ENCODE assay signal across 8 cellular contexts in the genomic region with DNA sequence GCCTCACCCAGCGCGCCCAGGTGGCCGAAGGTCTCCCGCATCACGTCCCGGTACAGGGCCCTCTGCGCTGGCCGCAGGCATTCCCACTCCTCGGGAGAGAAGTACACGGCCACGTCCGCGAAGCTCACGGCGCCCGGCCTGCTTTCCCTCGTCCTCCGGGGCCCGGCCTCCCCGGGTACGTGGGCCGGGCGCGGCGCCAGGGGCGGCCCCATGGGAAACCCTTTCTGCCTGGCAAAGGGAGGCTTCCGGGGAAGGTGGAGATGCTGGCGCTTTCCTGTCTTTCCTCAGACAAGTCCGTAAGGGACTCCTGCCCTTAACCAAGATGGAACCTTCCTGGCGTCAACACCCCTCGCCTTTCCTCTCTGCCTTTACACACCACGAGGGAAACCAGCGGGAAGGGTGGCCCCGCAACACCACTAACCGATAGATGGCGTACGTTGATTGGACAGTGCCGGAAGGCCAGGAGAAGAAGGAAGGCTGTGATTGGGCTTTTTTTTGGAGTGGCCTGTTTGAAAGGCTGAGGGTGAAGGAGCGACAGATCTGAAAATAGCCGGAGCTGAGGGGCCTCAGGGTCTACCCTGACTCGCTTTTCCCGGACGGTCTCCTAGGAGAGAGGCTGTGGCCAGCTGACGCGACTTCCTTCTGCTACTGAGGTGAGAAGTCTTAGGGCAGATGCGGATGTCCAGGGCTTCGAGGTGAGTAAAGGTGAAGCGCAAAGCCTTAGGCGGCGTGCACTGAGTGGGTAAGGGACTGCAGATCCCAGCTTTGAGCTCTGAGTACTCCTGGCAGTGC. TPM values are rescaled to one million over a fixed set of nuclear protein-coding genes. Genes with fewer than 3 reads are reported as not detected.
DNase-seq lines count a peak whose midpoint lies in the region; ATAC-seq and TF ChIP-seq lines count a peak whose summit lies in the region.

Gene ZNF785, minus strand, starts transcription at position 298 of the 792 bp plus-strand sequence. Its CDS starts 86 bp downstream, at position 212.

- H2BK5ac ChIP-seq in mesendoderm (ENCODE audit: low read length) = peak within 1 kb of the TSS; percentile 90

- peaks cover 5% of the 10 kb centered on the region for H3K79me2 ChIP-seq in mesendoderm (ENCODE audit: control insufficient read depth, insufficient read depth, low read length)

- peak within 1 kb of the TSS; percentile 52 for H2BK120ac ChIP-seq in mesendoderm (ENCODE audit: low read depth, low read length)

- CTCF ChIA-PET in activated CD8-positive, alpha-beta memory T cell treated with anti-CD3 and anti-CD28 coated beads, Interleukin-2, amount 10 ng/mL, durations not matched to agents 7 days and 5 days (lab: Charles Lee) = interaction anchor here (0.7 to 4.2 kb wide), 17 partner anchors 13 to 494 kb away, joined by 3 to 31 read pairs (median 5); partner anchors contain the start of genes DCTPP1, TBX6, ZNF688 and ZNF747

- peak within 1 kb of the TSS; percentile 42 for H4K8ac ChIP-seq in mesendoderm (ENCODE audit: low read depth, low read length)

- peaks cover 44% of the 10 kb centered on the region for H3K4me1 Mint-ChIP-seq in activated CD8-positive, alpha-beta memory T cell treated with anti-CD3 and anti-CD28 coated beads, Interleukin-2, amount 10 ng/mL, durations not matched to agents 7 days and 5 days
- peaks cover 10% of the 10 kb centered on the region for H3K4me1 Mint-ChIP-seq in endodermal cell

- peak within 1 kb of the TSS; percentile 92 for H3K18ac ChIP-seq in mesendoderm (ENCODE audit: low read length)

- peak within 1 kb of the TSS; percentile 92 for H3K27ac Mint-ChIP-seq in activated CD8-positive, alpha-beta memory T cell treated with anti-CD3 and anti-CD28 coated beads, Interleukin-2, amount 10 ng/mL, durations not matched to agents 7 days and 5 days
- H3K27ac Mint-ChIP-seq in endodermal cell = peak within 1 kb of the TSS; percentile 81

- 5 to 15% methylated on average over 23 to 50 of the region's 50 CpGs for WGBS in endodermal cell (ENCODE audit: insufficient coverage in 1 of 2, insufficient read length in 1 of 2), 2 experiments
- no CpG with 5 or more reads among the region's 50 CpGs for WGBS in mesendoderm (ENCODE audit: extremely low coverage, insufficient coverage, low lambda C conversion rate)

- H2BK15ac ChIP-seq in mesendoderm (replicated peaks; ENCODE audit: low read depth) = no peak within 1 kb of the TSS

- H3K4me3 ChIP-seq in endodermal cell (ENCODE audit: low read length) (peak within 1 kb of the TSS; percentile 90), mesendoderm (ENCODE audit: low read length) (peak within 1 kb of the TSS; percentile 89)

- H3K36me3 ChIP-seq in endodermal cell (ENCODE audit: control insufficient read depth, insufficient read depth, low read length) (peaks cover 36% of the 10 kb centered on the region), mesendoderm (ENCODE audit: control insufficient read depth, insufficient read depth, low read length) (peaks cover 2% of the 10 kb centered on the region)

- peak within 1 kb of the TSS; percentile 90 for H3K4me2 ChIP-seq in mesendoderm (ENCODE audit: low read length)

- H3K27me3 Mint-ChIP-seq in activated CD8-positive, alpha-beta memory T cell treated with anti-CD3 and anti-CD28 coated beads, Interleukin-2, amount 10 ng/mL, durations not matched to agents 7 days and 5 days = no peaks in the 10 kb centered on the region
- H3K27me3 Mint-ChIP-seq in endodermal cell (ENCODE audit: insufficient read depth) = no peaks in the 10 kb centered on the region

- H3K4ac ChIP-seq in mesendoderm (ENCODE audit: low read depth, low read length) = peak within 1 kb of the TSS; percentile 99

- peak within 1 kb of the TSS; percentile 98 for H3K56ac ChIP-seq in mesendoderm (ENCODE audit: low read length)

- DNase-seq in CD1c-positive myeloid dendritic cell (ENCODE audit: extremely low spot score) = peak; percentile 98
- DNase-seq in NOMO-1 (lab: John Stamatoyannopoulos, UW; ENCODE audit: unreplicated experiment in 2 of 2) = peak; percentile 94 to 98
- DNase-seq in activated CD8-positive, alpha-beta memory T cell treated with anti-CD3 and anti-CD28 coated beads, Interleukin-2, amount 10 ng/mL, durations not matched to agents 7 days and 5 days = peak; percentile 97
- peak; percentile 99 for DNase-seq in endodermal cell
- peak; percentile 100 for DNase-seq in mesendoderm
- peak; percentile 80 for DNase-seq in stimulated activated CD8-positive, alpha-beta memory T cell treated with anti-CD3 and anti-CD28 coated beads, Interleukin-12 subunit alpha, Interleukin-12 subunit beta, amount 100 ng/mL, for 4 hours (ENCODE audit: low read depth)

- H3K79me1 ChIP-seq in mesendoderm (ENCODE audit: low read length) = peaks cover 2% of the 10 kb centered on the region

- no peak for TF ChIP-seq CTCF in endodermal cell (conservative IDR thresholded peaks at IDR 0.05)

- H4K5ac ChIP-seq in mesendoderm (ENCODE audit: low read length) = peak within 1 kb of the TSS; percentile 91

- H2AK5ac ChIP-seq in mesendoderm (ENCODE audit: low read length) = peak within 1 kb of the TSS; percentile 58

- H3K9ac ChIP-seq in endodermal cell (ENCODE audit: extremely low read depth, low read length, poor library complexity, severe bottlenecking) (peak within 1 kb of the TSS; percentile 70), mesendoderm (ENCODE audit: low read length) (peak within 1 kb of the TSS; percentile 97)

- peaks cover 35% of the 10 kb centered on the region for H3K36me3 Mint-ChIP-seq in activated CD8-positive, alpha-beta memory T cell treated with anti-CD3 and anti-CD28 coated beads, Interleukin-2, amount 10 ng/mL, durations not matched to agents 7 days and 5 days
- H3K36me3 Mint-ChIP-seq in endodermal cell (ENCODE audit: low read depth) = peaks cover 45% of the 10 kb centered on the region

- ATAC-seq in GM19372 (IDR thresholded peaks at IDR 0.05; ENCODE audit: low read depth, unreplicated experiment) (peak; percentile 94), HG03571 (IDR thresholded peaks at IDR 0.05; ENCODE audit: unreplicated experiment) (peak; percentile 84)
- ATAC-seq in activated CD8-positive, alpha-beta memory T cell treated with anti-CD3 and anti-CD28 coated beads, Interleukin-2, amount 10 ng/mL, durations not matched to agents 7 days and 5 days = peak; percentile 98

- no peaks in the 10 kb centered on the region for H3K27me3 ChIP-seq in endodermal cell (ENCODE audit: control insufficient read depth, insufficient read depth, low read length, poor library complexity, severe bottlenecking)
- H3K27me3 ChIP-seq in mesendoderm (ENCODE audit: insufficient read depth, low read length, poor library complexity) = no peaks in the 10 kb centered on the region

- H3K27ac ChIP-seq in endodermal cell (ENCODE audit: low read depth, low read length) (peak within 1 kb of the TSS; percentile 77), mesendoderm (ENCODE audit: low read depth, low read length) (peak within 1 kb of the TSS; percentile 91)

- H3K9me3 Mint-ChIP-seq in activated CD8-positive, alpha-beta memory T cell treated with anti-CD3 and anti-CD28 coated beads, Interleukin-2, amount 10 ng/mL, durations not matched to agents 7 days and 5 days (ENCODE audit: low read depth) = no peaks in the 10 kb centered on the region
- no peaks in the 10 kb centered on the region for H3K9me3 Mint-ChIP-seq in endodermal cell

- no peaks in the 10 kb centered on the region for H3K9me3 ChIP-seq in endodermal cell (ENCODE audit: control insufficient read depth, low read length)

- peak within 1 kb of the TSS; percentile 83 for H3K4me3 Mint-ChIP-seq in activated CD8-positive, alpha-beta memory T cell treated with anti-CD3 and anti-CD28 coated beads, Interleukin-2, amount 10 ng/mL, durations not matched to agents 7 days and 5 days
- peak within 1 kb of the TSS; percentile 70 for H3K4me3 Mint-ChIP-seq in endodermal cell

- H3K23ac ChIP-seq in mesendoderm (ENCODE audit: low read length) = peak within 1 kb of the TSS; percentile 99

- H3K4me1 ChIP-seq in endodermal cell (ENCODE audit: control insufficient read depth, insufficient read depth, low read length) (no peaks in the 10 kb centered on the region), mesendoderm (ENCODE audit: control insufficient read depth, low read depth, low read length) (no peaks in the 10 kb centered on the region)

RNA-seq across cellular contexts. Expression of gene ZNF785, which starts in this region (rescaled TPM):
- 10 to 100 TPM; 18.9 to 21.2 TPM for total RNA-seq in activated CD8-positive, alpha-beta memory T cell treated with anti-CD3 and anti-CD28 coated beads, Interleukin-2, amount 10 ng/mL, durations not matched to agents 7 days and 5 days
- total RNA-seq in endodermal cell = 10 to 100 TPM; 22.5 to 24.0 TPM
- polyA plus RNA-seq in endodermal cell (2013, experiment 1 of 2) = 14.3 TPM
- 13.2 TPM for polyA plus RNA-seq in endodermal cell (2013, experiment 2 of 2)
- 3.8 TPM for polyA plus RNA-seq in mesendoderm (2013, experiment 1 of 2)
- polyA plus RNA-seq in mesendoderm (2013, experiment 2 of 2) = 3.4 TPM

Comparison
In these comparisons a context has a peak if more than half of its experiments do, and no peak if none do; other contexts are left out.
1. Peak in every context shown above with its lines: DNase-seq, ATAC-seq, H3K4me3 ChIP-seq and H3K27ac ChIP-seq.